28 cellular contexts compared by ENCODE assay signal in the genomic region with DNA sequence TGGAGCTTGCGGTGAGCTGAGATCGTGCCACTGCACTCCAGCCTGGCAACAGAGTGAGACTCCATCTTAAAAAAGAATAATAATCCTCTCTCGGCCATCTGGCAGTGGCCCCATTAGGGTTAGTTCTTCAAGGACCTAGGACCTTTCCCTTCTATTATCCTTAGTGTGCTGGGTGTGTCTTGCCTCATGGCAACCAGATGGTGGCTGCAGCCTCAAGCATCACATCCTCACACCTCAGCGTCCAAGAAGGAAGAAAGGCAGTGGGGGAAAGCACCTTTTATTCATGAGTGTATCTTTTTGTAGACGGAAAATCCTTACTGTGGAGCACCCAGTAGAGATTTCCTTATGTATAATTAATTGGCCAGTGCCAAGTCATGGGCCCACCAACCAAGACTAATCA.
"Had no signal": no experiment of that assay in that cellular context is flagged by ENCODE, and none has a peak within 500 bp of the region (broad histone marks: within the 10 kb centered on the region; RNA-seq: fewer than 3 reads in every experiment).

No MANE protein-coding gene starts in this region.

- DNase-seq: dorsolateral prefrontal cortex; effector CD4-positive, alpha-beta T cell; foreskin keratinocyte; heart left ventricle; kidney; left cardiac atrium; left lung; mammary epithelial cell; mesendoderm; midbrain; naive thymus-derived CD4-positive, alpha-beta T cell; nucleus accumbens; stimulated activated CD4-positive, alpha-beta T cell treated with anti-CD3 and anti-CD28 coated beads, Interleukin-12 subunit alpha, Interleukin-12 subunit beta, amount 100 ng/mL, for 4 hours; stimulated activated CD4-positive, alpha-beta T cell treated with anti-CD3 and anti-CD28 coated beads, Interleukin-1b, Interleukin-23, amount 100 ng/mL, for 48 hours; stimulated activated CD4-positive, alpha-beta T cell treated with anti-CD3 and anti-CD28 coated beads, Interleukin-4, amount 100 ng/mL, for 1 hour; stimulated activated CD8-positive, alpha-beta memory T cell treated with anti-CD3 and anti-CD28 coated beads, Interleukin-4, amount 100 ng/mL, for 48 hours; stimulated activated naive CD4-positive, alpha-beta T cell treated with Interleukin-2 at 50 U/mL for 16 hours; transverse colon had no signal

- ATAC-seq: foreskin keratinocyte; gastroesophageal sphincter; heart left ventricle; left cardiac atrium; left lung; naive thymus-derived CD4-positive, alpha-beta T cell; sciatic nerve had no signal

- H3K36me3 ChIP-seq: gastroesophageal sphincter, heart left ventricle, left lung, neural progenitor cell, prostate gland, right atrium auricular region, suprapubic skin, transverse colon, vagina had no signal

- H3K4me3 ChIP-seq: dorsolateral prefrontal cortex, gastroesophageal sphincter, heart left ventricle, hepatocyte, left lung, neural progenitor cell, prostate gland, right atrium auricular region, smooth muscle cell, suprapubic skin, transverse colon, vagina had no signal

- H3K27me3 Mint-ChIP-seq: naive thymus-derived CD4-positive, alpha-beta T cell had no signal

- H3K36me3 Mint-ChIP-seq: neural progenitor cell had no signal

- H3K27ac ChIP-seq: dorsolateral prefrontal cortex, foreskin keratinocyte, gastroesophageal sphincter, heart left ventricle, left lung, neural progenitor cell, prostate gland, right atrium auricular region, suprapubic skin, transverse colon, vagina had no signal

- H3K4me1 ChIP-seq: foreskin keratinocyte, gastroesophageal sphincter, right atrium auricular region, vagina had no signal

- H3K27ac Mint-ChIP-seq: nephron, neural progenitor cell had no signal

- H3K9me3 ChIP-seq: gastroesophageal sphincter, heart left ventricle, left lung, prostate gland, right atrium auricular region, suprapubic skin, transverse colon, vagina had no signal

- H3K27me3 ChIP-seq: dorsolateral prefrontal cortex, foreskin keratinocyte, gastroesophageal sphincter, heart left ventricle, hepatocyte, left lung, neural progenitor cell, right atrium auricular region, suprapubic skin, transverse colon, vagina had no signal

- H3K4me3 Mint-ChIP-seq: naive thymus-derived CD4-positive, alpha-beta T cell; nephron; neural progenitor cell had no signal

- H3K9me3 Mint-ChIP-seq: nephron, neural progenitor cell had no signal

- H3K4me1 Mint-ChIP-seq: nephron had no signal
